9 cellular contexts compared by ENCODE assay signal in genomic region chr16:10552998-10553491, GRCh38. TPM values are rescaled to one million over a fixed set of nuclear protein-coding genes. Genes with fewer than 3 reads are reported as not detected.
DNase-seq lines count a peak whose midpoint lies in the region; ATAC-seq and TF ChIP-seq lines count a peak whose summit lies in the region.
"Had no signal": no experiment of that assay in that cellular context is flagged by ENCODE, and none has a peak within 500 bp of the region (broad histone marks: within the 10 kb centered on the region; RNA-seq: fewer than 3 reads in every experiment).

No MANE protein-coding gene starts in this region.

- peak overlapping the region; percentile 55 for H3K4me3 ChIP-seq in OCI-LY1 (ENCODE audit: low read depth, low read length, poor library complexity, severe bottlenecking)
- H3K4me3 ChIP-seq in lower lobe of right lung = peak overlapping the region; percentile 31
- H3K4me3 ChIP-seq: HAP-1 had no signal

- no peak for TF ChIP-seq CTCF in GM10266 (IDR thresholded peaks at IDR 0.05; ENCODE audit: control insufficient read depth, insufficient read depth, low read depth, missing control alignments)
- TF ChIP-seq CTCF in OCI-LY1 (IDR thresholded peaks at IDR 0.05; ENCODE audit: low read length) = no peak
- TF ChIP-seq CTCF in lower lobe of right lung (IDR thresholded peaks at IDR 0.05) = no peak
- TF ChIP-seq CTCF in type B pancreatic cell (conservative IDR thresholded peaks at IDR 0.05) = no peak

- H3K4me3 Mint-ChIP-seq in stimulated activated naive CD8-positive, alpha-beta T cell treated with anti-CD3 and anti-CD28 coated beads, Interleukin-15, amount 100 ng/mL, for 72 hours = peak overlapping the region; percentile 84 to 90
- no peak overlapping the region for H3K4me3 Mint-ChIP-seq in type B pancreatic cell

- peaks cover 13 to 14% of the 10 kb centered on the region in 2 donors for H3K9me3 Mint-ChIP-seq in stimulated activated naive CD8-positive, alpha-beta T cell treated with anti-CD3 and anti-CD28 coated beads, Interleukin-15, amount 100 ng/mL, for 72 hours
- peaks cover 16% of the 10 kb centered on the region for H3K9me3 Mint-ChIP-seq in type B pancreatic cell

- H3K9ac ChIP-seq in OCI-LY1 (ENCODE audit: low read length) = peak overlapping the region; percentile 13; the same call in 1 of the 2 replicates

- peaks cover 25% of the 10 kb centered on the region for H3K36me3 Mint-ChIP-seq in type B pancreatic cell

- H3K9me3 ChIP-seq in OCI-LY1 (ENCODE audit: low read length) (peaks cover 5% of the 10 kb centered on the region; the same call in 1 of the 2 replicates), lower lobe of right lung (peaks cover 7% of the 10 kb centered on the region)
- H3K9me3 ChIP-seq: HAP-1 had no signal

- no peaks in the 10 kb centered on the region for H3K9me2 ChIP-seq in OCI-LY1 (ENCODE audit: low read depth, low read length)

- H3K4me1 Mint-ChIP-seq in stimulated activated naive CD8-positive, alpha-beta T cell treated with anti-CD3 and anti-CD28 coated beads, Interleukin-15, amount 100 ng/mL, for 72 hours = peaks cover 13% of the 10 kb centered on the region
- H3K4me1 Mint-ChIP-seq in type B pancreatic cell (ENCODE audit: unreplicated experiment) = no peaks in the 10 kb centered on the region

- peak overlapping the region; percentile 52; the same call in 1 of the 2 replicates for H2AFZ ChIP-seq in OCI-LY1 (ENCODE audit: low read length)

- peaks cover 9% of the 10 kb centered on the region for H3K4me1 ChIP-seq in OCI-LY1 (ENCODE audit: insufficient read depth, low read length, severe bottlenecking)
- peaks cover 51% of the 10 kb centered on the region for H3K4me1 ChIP-seq in lower lobe of right lung
- H3K4me1 ChIP-seq: HAP-1 had no signal

- H3K27me3 Mint-ChIP-seq in stimulated activated naive CD8-positive, alpha-beta T cell treated with anti-CD3 and anti-CD28 coated beads, Interleukin-15, amount 100 ng/mL, for 72 hours = peaks cover 7% of the 10 kb centered on the region
- no peaks in the 10 kb centered on the region for H3K27me3 Mint-ChIP-seq in type B pancreatic cell

- H4K20me1 ChIP-seq in OCI-LY1 (ENCODE audit: insufficient read depth, low read length) = no peaks in the 10 kb centered on the region

- no peaks in the 10 kb centered on the region for H3F3A ChIP-seq in OCI-LY1 (ENCODE audit: insufficient read depth, low read length)

- H3K79me2 ChIP-seq in OCI-LY1 (ENCODE audit: insufficient read depth, low read length) = no peaks in the 10 kb centered on the region

- H3K4me2 ChIP-seq in OCI-LY1 (ENCODE audit: low read length) = peak overlapping the region; percentile 71

- H3K36me3 ChIP-seq in OCI-LY1 (ENCODE audit: insufficient read depth, low read length) (no peaks in the 10 kb centered on the region; the same call in 1 of the 2 replicates), lower lobe of right lung (peaks cover 8% of the 10 kb centered on the region)
- H3K36me3 ChIP-seq: HAP-1 had no signal

- intact Hi-C loops in lower lobe of right lung (cut with DNase I) = no loop called here

- no peaks in the 10 kb centered on the region for H3K27me3 ChIP-seq in OCI-LY1 (ENCODE audit: insufficient read depth, low read length)
- H3K27me3 ChIP-seq in lower lobe of right lung (ENCODE audit: low read depth) = no peaks in the 10 kb centered on the region

- DNase-seq in GM10266 (ENCODE audit: extremely low spot score) (peak; percentile 91), lower lobe of right lung (peak; percentile 61), HEK293T (ENCODE audit: extremely low spot score) (no peak), type B pancreatic cell (ENCODE audit: extremely low spot score, unreplicated experiment) (no peak)
- peak; percentile 73 for DNase-seq in activated effector memory CD4-positive, alpha-beta T cell treated with anti-CD3 and anti-CD28 coated beads, Interleukin-2, amount 50 U/mL, for 16 hours
- peak; percentile 61 to 71 for DNase-seq in stimulated activated naive CD8-positive, alpha-beta T cell treated with anti-CD3 and anti-CD28 coated beads, Interleukin-15, amount 100 ng/mL, for 72 hours

- ATAC-seq in GM21786 (IDR thresholded peaks at IDR 0.05; ENCODE audit: unreplicated experiment) (peak; percentile 82), lower lobe of right lung (peak; percentile 72 to 87)
- peak; percentile 99 for ATAC-seq in stimulated activated naive CD8-positive, alpha-beta T cell treated with anti-CD3 and anti-CD28 coated beads, Interleukin-15, amount 100 ng/mL, for 72 hours

- peak overlapping the region; percentile 55 to 79 for H3K27ac Mint-ChIP-seq in stimulated activated naive CD8-positive, alpha-beta T cell treated with anti-CD3 and anti-CD28 coated beads, Interleukin-15, amount 100 ng/mL, for 72 hours
- no peak overlapping the region for H3K27ac Mint-ChIP-seq in type B pancreatic cell

- H3K27ac ChIP-seq in OCI-LY1 (ENCODE audit: low read depth, low read length, poor library complexity, severe bottlenecking) (no peak overlapping the region), lower lobe of right lung (peak overlapping the region; percentile 25)

- CTCF ChIA-PET in HEK293T (lab: Yijun Ruan, JAX) = no interaction called here

- POLR2A ChIA-PET in HEK293T (lab: Yijun Ruan, JAX) = no interaction called here

TF ChIP-seq in HEK293T, 16 proteins besides CTCF, POLR2A, EP300 and RAD21:
- TF ChIP-seq FOXM1 (IDR thresholded peaks at IDR 0.05; ENCODE audit: borderline replicate concordance) (no peak), SUZ12 (IDR thresholded peaks at IDR 0.05) (no peak), ELF4 (IDR thresholded peaks at IDR 0.05) (no peak), ZNF384 (IDR thresholded peaks at IDR 0.05) (no peak), ARNT (IDR thresholded peaks at IDR 0.05) (no peak), CTBP1 (IDR thresholded peaks at IDR 0.05; ENCODE audit: borderline replicate concordance) (no peak), LEF1 (IDR thresholded peaks at IDR 0.05; ENCODE audit: borderline replicate concordance) (no peak), PKNOX1 (IDR thresholded peaks at IDR 0.05) (no peak), NFRKB (IDR thresholded peaks at IDR 0.05) (no peak), L3MBTL2 (conservative IDR thresholded peaks at IDR 0.05) (no peak), TARDBP (IDR thresholded peaks at IDR 0.05) (no peak), FOXK2 (IDR thresholded peaks at IDR 0.05) (no peak), SP1 (IDR thresholded peaks at IDR 0.05) (no peak), HDGF (IDR thresholded peaks at IDR 0.05; ENCODE audit: borderline replicate concordance) (no peak), BHLHE40 (IDR thresholded peaks at IDR 0.05; ENCODE audit: borderline replicate concordance) (no peak), FOXA1 (IDR thresholded peaks at IDR 0.05) (no peak)

RNA-seq across cellular contexts. Expression of gene EMP2, which starts 27.4 kb away (rescaled TPM):
- total RNA-seq in lower lobe of right lung = 518 TPM
- total RNA-seq in type B pancreatic cell (ENCODE audit: low replicate concordance) = 36.3 and 57.9 TPM in 2 replicates

Comparison
In these comparisons a context has a peak if more than half of its experiments do, and no peak if none do; other contexts are left out.
1. DNase-seq: peak in GM10266 (single experiment), activated effector memory CD4-positive, alpha-beta T cell treated with anti-CD3 and anti-CD28 coated beads, Interleukin-2, amount 50 U/mL, for 16 hours (single experiment), lower lobe of right lung (single experiment) and stimulated activated naive CD8-positive, alpha-beta T cell treated with anti-CD3 and anti-CD28 coated beads, Interleukin-15, amount 100 ng/mL, for 72 hours (2 of 2); none in HEK293T (single experiment) and type B pancreatic cell (single experiment).
2. Peak in every context shown above with its lines, with median percentiles within 50 percentile points of each other: ATAC-seq.